Comparison of ENCODE assay signal across 9 cellular contexts in the genomic region with DNA sequence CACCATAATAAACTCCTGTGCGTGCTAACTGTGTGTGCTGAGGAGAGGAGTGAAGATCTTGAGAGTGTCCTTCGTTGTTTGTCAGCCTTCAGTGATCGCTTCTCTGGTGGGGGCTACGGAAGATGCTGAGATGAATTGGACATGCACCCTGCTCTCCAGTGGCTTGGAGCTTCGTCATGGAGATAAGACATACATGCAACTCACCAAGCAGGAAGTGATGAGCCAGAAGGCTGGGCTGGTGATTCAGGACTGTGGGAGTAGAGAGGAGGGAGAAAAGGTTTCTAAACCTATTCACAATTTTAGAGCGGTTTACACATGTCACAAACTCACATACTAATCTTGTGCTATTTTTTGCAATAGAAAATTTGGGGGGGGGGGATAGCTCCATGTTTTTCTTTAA.
A peak's percentile ranks its signal among the peaks of the same experiment; 100 is the strongest.
DNase-seq lines count a peak whose midpoint lies in the region; ATAC-seq and TF ChIP-seq lines count a peak whose summit lies in the region.
"Had no signal": no experiment of that assay in that cellular context is flagged by ENCODE, and none has a peak within 500 bp of the region (broad histone marks: within the 10 kb centered on the region; RNA-seq: fewer than 3 reads in every experiment).

No MANE protein-coding gene starts in this region.

- DNase-seq in AG08396 (ENCODE audit: low spot score) = peak; percentile 28
- peak; percentile 73 for DNase-seq in HPDE6-E6E7 (ENCODE audit: extremely low spot score)
- peak; percentile 75 for DNase-seq in activated CD8-positive, alpha-beta T cell treated with anti-CD3 and anti-CD28 coated beads for 36 hours
- peak; percentile 27 to 76 for DNase-seq in lung microvascular endothelial cell (ENCODE audit: low read depth in 2 of 2)
- no peak for DNase-seq in NCI-H2029 (lab: John Stamatoyannopoulos, UW)

- peaks cover 9% of the 10 kb centered on the region for H3K27me3 Mint-ChIP-seq in activated CD8-positive, alpha-beta T cell treated with anti-CD3 and anti-CD28 coated beads for 36 hours

- peak overlapping the region; percentile 72 for H3K27ac Mint-ChIP-seq in activated CD8-positive, alpha-beta T cell treated with anti-CD3 and anti-CD28 coated beads for 36 hours

- CTCF ChIA-PET in activated CD8-positive, alpha-beta T cell treated with anti-CD3 and anti-CD28 coated beads for 36 hours (lab: Charles Lee) = interaction anchor here (0.9 to 4.7 kb wide), 4 partner anchors 9 to 24 kb away, joined by 3 to 21 read pairs (median 4); no protein-coding TSS in a partner anchor

- POLR2A ChIA-PET in activated CD8-positive, alpha-beta T cell treated with anti-CD3 and anti-CD28 coated beads for 36 hours (lab: Charles Lee) = interaction anchor here (0.7 to 1.6 kb wide), 4 partner anchors 9 to 110 kb away, joined by 3 to 4 read pairs (median 3); no protein-coding TSS in a partner anchor

- H3K4me3 Mint-ChIP-seq in activated CD8-positive, alpha-beta T cell treated with anti-CD3 and anti-CD28 coated beads for 36 hours = no peak overlapping the region
- H3K4me3 Mint-ChIP-seq: IgD-negative memory B cell had no signal

- no peaks in the 10 kb centered on the region for H3K9me3 Mint-ChIP-seq in activated CD8-positive, alpha-beta T cell treated with anti-CD3 and anti-CD28 coated beads for 36 hours

- H3K36me3 Mint-ChIP-seq in activated CD8-positive, alpha-beta T cell treated with anti-CD3 and anti-CD28 coated beads for 36 hours (ENCODE audit: low read depth) = no peaks in the 10 kb centered on the region
- H3K36me3 Mint-ChIP-seq: IgD-negative memory B cell had no signal

- TF ChIP-seq CTCF in activated CD8-positive, alpha-beta T cell treated with anti-CD3 and anti-CD28 coated beads for 36 hours (IDR thresholded peaks at IDR 0.05) = no peak

- H3K4me1 Mint-ChIP-seq in activated CD8-positive, alpha-beta T cell treated with anti-CD3 and anti-CD28 coated beads for 36 hours (ENCODE audit: low read depth) = peaks cover 38% of the 10 kb centered on the region
- H3K4me1 Mint-ChIP-seq: IgD-negative memory B cell had no signal

- peak; percentile 93 for ATAC-seq in activated CD8-positive, alpha-beta T cell treated with anti-CD3 and anti-CD28 coated beads for 36 hours
- ATAC-seq in HG02885 (IDR thresholded peaks at IDR 0.05; ENCODE audit: poor library complexity, unreplicated experiment) (no peak), GM21360 (IDR thresholded peaks at IDR 0.05; ENCODE audit: unreplicated experiment) (no peak), GM19467 (IDR thresholded peaks at IDR 0.05; ENCODE audit: unreplicated experiment) (no peak)

- intact Hi-C loops in activated CD8-positive, alpha-beta T cell treated with anti-CD3 and anti-CD28 coated beads for 36 hours (cut with micrococcal nuclease) = no loop called here
